In genomic region chr2:25397777-25398176, GRCh38 we compare ENCODE assay signal across 16 cellular contexts.
"Had no signal": no experiment of that assay in that cellular context is flagged by ENCODE, and none has a peak within 500 bp of the region (broad histone marks: within the 10 kb centered on the region; RNA-seq: fewer than 3 reads in every experiment).

No MANE protein-coding gene starts in this region.

- DNase-seq: activated CD4-positive, alpha-beta T cell treated with anti-CD3 and anti-CD28 coated beads for 1 hour; activated CD4-positive, alpha-beta T cell treated with anti-CD3 and anti-CD28 coated beads, Interleukin-2, amount 50 U/mL, for 4 hours; activated gamma-delta T cell treated with Interleukin-2 at 50 U/mL for 16 hours; effector CD8-positive, alpha-beta T cell; heart right ventricle; mesenchymal stem cell; mucosa of descending colon; naive thymus-derived CD4-positive, alpha-beta T cell; psoas muscle; right cardiac atrium; stomach; T1000 had no signal

- H3K9me3 Mint-ChIP-seq: dendritic cell treated with granulocyte-macrophage colony-stimulating factor and Interleukin-4, amounts not matched to agents 40 ng/mL and 50 ng/mL, for 4 days had no signal

- H3K4me3 Mint-ChIP-seq: activated naive CD8-positive, alpha-beta T cell; dendritic cell treated with granulocyte-macrophage colony-stimulating factor and Interleukin-4, amounts not matched to agents 40 ng/mL and 50 ng/mL, for 4 days; naive thymus-derived CD4-positive, alpha-beta T cell; type B pancreatic cell had no signal

- H3K27me3 Mint-ChIP-seq: activated naive CD8-positive, alpha-beta T cell; naive thymus-derived CD4-positive, alpha-beta T cell; type B pancreatic cell had no signal

- H3K27ac Mint-ChIP-seq: activated naive CD8-positive, alpha-beta T cell; dendritic cell treated with granulocyte-macrophage colony-stimulating factor and Interleukin-4, amounts not matched to agents 40 ng/mL and 50 ng/mL, for 4 days; naive thymus-derived CD4-positive, alpha-beta T cell; type B pancreatic cell had no signal

- ATAC-seq: gastroesophageal sphincter; heart right ventricle; mucosa of descending colon; naive thymus-derived CD4-positive, alpha-beta T cell; psoas muscle; right cardiac atrium had no signal

- H3K36me3 Mint-ChIP-seq: type B pancreatic cell had no signal
